In the genomic region with DNA sequence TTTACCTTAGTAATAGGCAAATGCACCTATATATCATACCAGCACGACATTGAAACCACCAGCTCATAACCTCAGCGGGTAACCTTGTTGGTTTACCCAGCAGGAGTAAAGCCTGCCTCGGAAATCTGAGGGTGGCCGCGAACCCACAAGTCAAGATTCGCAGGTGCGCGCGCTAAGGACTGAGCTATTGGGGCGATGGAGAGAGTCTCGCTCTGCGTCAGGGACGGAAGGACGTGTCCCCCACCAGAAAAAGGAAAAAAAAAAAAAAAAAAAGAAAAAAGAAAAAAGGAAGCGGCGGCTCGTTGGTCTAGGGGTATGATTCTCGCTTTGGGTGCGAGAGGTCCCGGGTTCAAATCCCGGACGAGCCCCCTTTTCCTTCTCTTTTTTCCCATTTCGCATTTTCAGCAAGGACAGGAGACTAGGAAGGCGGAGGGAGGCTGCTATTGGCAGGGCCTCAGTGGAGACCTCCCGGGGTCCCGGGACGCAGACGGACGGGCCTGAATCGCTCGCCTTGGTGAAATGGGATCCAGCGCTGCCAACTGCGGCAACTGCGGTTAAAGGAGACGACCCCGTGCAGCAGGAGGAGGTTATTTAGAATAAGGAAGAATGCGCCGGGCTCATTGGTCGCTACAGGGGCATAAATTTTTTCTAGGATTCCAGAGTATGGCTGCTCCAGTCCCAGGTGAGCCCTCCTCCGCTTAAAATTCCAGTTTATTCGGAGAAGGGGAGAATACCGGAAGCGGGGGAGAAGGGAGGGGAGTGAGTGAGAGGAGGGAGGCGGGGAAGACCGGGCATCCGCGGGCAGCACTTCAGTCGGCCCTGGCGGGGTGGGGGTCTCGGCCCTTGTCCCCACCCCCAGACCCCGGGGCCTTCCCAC, we compare ENCODE assay signal across 8 cellular contexts. TPM values are rescaled to one million over a fixed set of nuclear protein-coding genes. Genes with fewer than 3 reads are reported as not detected.
A peak's percentile ranks its signal among the peaks of the same experiment; 100 is the strongest.
DNase-seq lines count a peak whose midpoint lies in the region; ATAC-seq and TF ChIP-seq lines count a peak whose summit lies in the region.

Gene OR1F1 (plus strand): TSS at position 407 of the 877 bp plus-strand sequence.

- H3K27ac ChIP-seq in epithelial cell of prostate (peak within 1 kb of the TSS; percentile 63), Karpas-422 (ENCODE audit: low read length) (no peak within 1 kb of the TSS), tibial nerve (no peak within 1 kb of the TSS)

- CTCF ChIA-PET in activated CD4-positive, alpha-beta T cell treated with anti-CD3 and anti-CD28 coated beads, Interleukin-2, amount 10 ng/mL, durations not matched to agents 7 days and 5 days (lab: Charles Lee) = interaction anchor here (0.7 to 1.6 kb wide), 6 partner anchors 16 to 156 kb away, joined by 3 to 7 read pairs (median 4); partner anchors contain the start of gene ZNF263

- DNase-seq in NCI-H1105 (lab: John Stamatoyannopoulos, UW) = peak; percentile 48
- peak; percentile 62 for DNase-seq in activated CD4-positive, alpha-beta T cell treated with anti-CD3 and anti-CD28 coated beads, Interleukin-2, amount 10 ng/mL, durations not matched to agents 7 days and 5 days
- no peak for DNase-seq in epithelial cell of prostate (ENCODE audit: low read depth, low spot score)
- peak; percentile 75 for DNase-seq in retina
- no peak for DNase-seq in Karpas-422
- DNase-seq in tibial nerve (ENCODE audit: low spot score in 2 of 2) = no peak

- H3K27me3 ChIP-seq in Karpas-422 (ENCODE audit: low read length) = no peaks in the 10 kb centered on the region
- peaks cover 0 to 100% of the 10 kb centered on the region in 2 donors for H3K27me3 ChIP-seq in tibial nerve

- H3K4me1 ChIP-seq in ES-I3 (ENCODE audit: insufficient read depth, low read length) (no peaks in the 10 kb centered on the region), Karpas-422 (ENCODE audit: low read length) (no peaks in the 10 kb centered on the region), tibial nerve (peaks cover 0 to 37% (median 12%) of the 10 kb centered on the region in 4 donors)

- peak within 1 kb of the TSS; percentile 64 for H3K4me3 Mint-ChIP-seq in activated CD4-positive, alpha-beta T cell treated with anti-CD3 and anti-CD28 coated beads, Interleukin-2, amount 10 ng/mL, durations not matched to agents 7 days and 5 days

- H3K4me2 ChIP-seq in Karpas-422 (ENCODE audit: low read depth, low read length, poor library complexity, severe bottlenecking) = no peak within 1 kb of the TSS

- WGBS in tibial nerve, 2 donors = 2% methylated on average over 47 to 50 of the region's 51 CpGs

- ATAC-seq in GM18909 (IDR thresholded peaks at IDR 0.05; ENCODE audit: poor library complexity, unreplicated experiment) = no peak

- H3K36me3 Mint-ChIP-seq in activated CD4-positive, alpha-beta T cell treated with anti-CD3 and anti-CD28 coated beads, Interleukin-2, amount 10 ng/mL, durations not matched to agents 7 days and 5 days (ENCODE audit: low read depth) = peaks cover 18% of the 10 kb centered on the region

- no peaks in the 10 kb centered on the region for H3K9me2 ChIP-seq in Karpas-422 (replicated peaks; ENCODE audit: insufficient read depth, low read length)

- peaks cover 80% of the 10 kb centered on the region for H3K27me3 Mint-ChIP-seq in activated CD4-positive, alpha-beta T cell treated with anti-CD3 and anti-CD28 coated beads, Interleukin-2, amount 10 ng/mL, durations not matched to agents 7 days and 5 days

- no peaks in the 10 kb centered on the region for H3K79me2 ChIP-seq in Karpas-422 (ENCODE audit: low read length)

- no peak within 1 kb of the TSS for H3K4me3 ChIP-seq in Karpas-422 (ENCODE audit: low read length)
- peak within 1 kb of the TSS in 1 of 4 donors; percentile 20 for H3K4me3 ChIP-seq in tibial nerve

- H4K20me1 ChIP-seq in Karpas-422 (ENCODE audit: insufficient read depth, low read depth, low read length) = no peaks in the 10 kb centered on the region

- peak within 1 kb of the TSS; percentile 78 for H3K27ac Mint-ChIP-seq in activated CD4-positive, alpha-beta T cell treated with anti-CD3 and anti-CD28 coated beads, Interleukin-2, amount 10 ng/mL, durations not matched to agents 7 days and 5 days

- no peaks in the 10 kb centered on the region for H3K9me3 ChIP-seq in ES-I3 (ENCODE audit: control insufficient read depth, insufficient read depth, low read length)
- no peaks in the 10 kb centered on the region for H3K9me3 ChIP-seq in Karpas-422 (ENCODE audit: low read length)
- peaks cover 0 to 7% (median 0%) of the 10 kb centered on the region in 4 donors for H3K9me3 ChIP-seq in tibial nerve

- H3K36me3 ChIP-seq in ES-I3 (ENCODE audit: insufficient read depth, low read length) (no peaks in the 10 kb centered on the region), Karpas-422 (ENCODE audit: insufficient read depth, low read length) (no peaks in the 10 kb centered on the region), tibial nerve (no peaks in the 10 kb centered on the region)

- no peak for TF ChIP-seq EP300 in tibial nerve (IDR thresholded peaks at IDR 0.05)

- no peak for TF ChIP-seq CTCF in tibial nerve (IDR thresholded peaks at IDR 0.05)

- TF ChIP-seq POLR2A in tibial nerve (IDR thresholded peaks at IDR 0.05) = no peak

- POLR2A ChIA-PET in activated CD4-positive, alpha-beta T cell treated with anti-CD3 and anti-CD28 coated beads, Interleukin-2, amount 10 ng/mL, durations not matched to agents 7 days and 5 days (lab: Charles Lee) = interaction anchor here (0.6 kb wide), 2 partner anchors 58 to 189 kb away, joined by 5 to 7 read pairs; no protein-coding TSS in a partner anchor

- peak within 1 kb of the TSS; percentile 66 for H3K9ac ChIP-seq in ES-I3 (ENCODE audit: low read depth, low read length)
- no peak within 1 kb of the TSS for H3K9ac ChIP-seq in Karpas-422 (ENCODE audit: low read length)

- peaks cover 21% of the 10 kb centered on the region for H3K9me3 Mint-ChIP-seq in activated CD4-positive, alpha-beta T cell treated with anti-CD3 and anti-CD28 coated beads, Interleukin-2, amount 10 ng/mL, durations not matched to agents 7 days and 5 days

- peaks cover 52% of the 10 kb centered on the region for H3K4me1 Mint-ChIP-seq in activated CD4-positive, alpha-beta T cell treated with anti-CD3 and anti-CD28 coated beads, Interleukin-2, amount 10 ng/mL, durations not matched to agents 7 days and 5 days

- H2AFZ ChIP-seq in Karpas-422 (ENCODE audit: low read length) = no peak within 1 kb of the TSS

RNA-seq across cellular contexts. Expression of gene OR1F1, which starts in this region (rescaled TPM):
- not detected for total RNA-seq in activated CD4-positive, alpha-beta T cell treated with anti-CD3 and anti-CD28 coated beads, Interleukin-2, amount 10 ng/mL, durations not matched to agents 7 days and 5 days
- not detected in 2 replicates for total RNA-seq in Karpas-422 (2014; rRNA removed; shearing (Covaris generic); ENCODE audit: low replicate concordance)
- not detected for total RNA-seq in tibial nerve

Comparison
In these comparisons a context has a peak if more than half of its experiments do, and no peak if none do; other contexts are left out.
1. Peak in DNase-seq in activated CD4-positive, alpha-beta T cell treated with anti-CD3 and anti-CD28 coated beads, Interleukin-2, amount 10 ng/mL, durations not matched to agents 7 days and 5 days; RNA of the gene not detected or under 1 TPM.
2. DNase-seq: peak in NCI-H1105 (single experiment) and retina (single experiment); none in epithelial cell of prostate (single experiment), Karpas-422 (single experiment) and tibial nerve (0 of 2).